ENCODE assay signal across 1 cellular context in genomic region chr3:39267631-39268553, GRCh38.
TF ChIP-seq lines count a peak whose summit lies in the region.

No MANE protein-coding gene starts in this region.

TF ChIP-seq in K562, 482 proteins besides CTCF, POLR2A, EP300 and RAD21 (continued from another document and continues in another):
- TF ChIP-seq CREB3 (tag; conservative IDR thresholded peaks at IDR 0.05; ENCODE audit: low read depth) (no peak), ZBTB49 (CRISPR knock-in tag; IDR thresholded peaks at IDR 0.05; ENCODE audit: borderline replicate concordance) (0 out of 2 replicates have a peak, but pooled peaks have one; percentile 86), TCF3 (CRISPR knock-in tag; IDR thresholded peaks at IDR 0.05) (peak; percentile 40; the same call in 1 of the 2 replicates), SRF (CRISPR knock-in tag; IDR thresholded peaks at IDR 0.05) (no peak), TEAD1 (CRISPR knock-in tag; IDR thresholded peaks at IDR 0.05) (0 out of 4 replicates have a peak, but pooled peaks of 1 of the 2 experiments have one; percentile 45), ZNF280A (IDR thresholded peaks at IDR 0.05; ENCODE audit: low read depth, partially characterized antibody) (no peak), ZNF639 (CRISPR knock-in tag; conservative IDR thresholded peaks at IDR 0.05 in 1 of 2, IDR thresholded peaks at IDR 0.05 in 1 of 2) (peak in 1 of 2 experiments; percentile 81; a peak in 2 of 4 replicates), CHCHD3 (CRISPR knock-in tag; IDR thresholded peaks at IDR 0.05) (no peak), SRSF1 (IDR thresholded peaks at IDR 0.05; ENCODE audit: low read depth, low read length) (no peak), HDAC1 (IDR thresholded peaks at IDR 0.05) (no peak), NR4A1 (CRISPR knock-in tag; IDR thresholded peaks at IDR 0.05) (no peak), NR4A1 (tag; IDR thresholded peaks at IDR 0.05) (no peak), ZNF830 (CRISPR knock-in tag; IDR thresholded peaks at IDR 0.05) (no peak), ERF (CRISPR knock-in tag; IDR thresholded peaks at IDR 0.05) (peak; percentile 31; the same call in 1 of the 2 replicates), ZNF766 (CRISPR knock-in tag; conservative IDR thresholded peaks at IDR 0.05) (peak; percentile 80), MTA3 (IDR thresholded peaks at IDR 0.05; ENCODE audit: borderline replicate concordance) (no peak), FOXK2 (conservative IDR thresholded peaks at IDR 0.05 in 1 of 2, IDR thresholded peaks at IDR 0.05 in 1 of 2; ENCODE audit: low read depth in 2 of 2) (no peak), ZBTB9 (CRISPR knock-in tag; IDR thresholded peaks at IDR 0.05) (no peak), ZBTB2 (IDR thresholded peaks at IDR 0.05) (no peak), IRF9 (tag; IDR thresholded peaks at IDR 0.05) (no peak), SMARCE1 (IDR thresholded peaks at IDR 0.05) (no peak), ETV6 (IDR thresholded peaks at IDR 0.05; ENCODE audit: borderline replicate concordance in 1 of 2, low read depth in 2 of 2, low read length in 1 of 2) (no peak), ETV6 (CRISPR knock-in tag; IDR thresholded peaks at IDR 0.05; ENCODE audit: borderline replicate concordance) (no peak), ZNF740 (CRISPR knock-in tag; IDR thresholded peaks at IDR 0.05) (no peak), ZNF740 (tag; IDR thresholded peaks at IDR 0.05) (no peak), ARHGAP35 (IDR thresholded peaks at IDR 0.05; ENCODE audit: partially characterized antibody) (no peak), PKNOX1 (IDR thresholded peaks at IDR 0.05) (no peak), SMAD4 (CRISPR knock-in tag; conservative IDR thresholded peaks at IDR 0.05) (peak; percentile 55; the same call in 1 of the 2 replicates), EWSR1 (IDR thresholded peaks at IDR 0.05; ENCODE audit: borderline replicate concordance, low read depth, partially characterized antibody) (no peak), CTBP1 (IDR thresholded peaks at IDR 0.05; ENCODE audit: borderline replicate concordance) (no peak), TCFL5 (CRISPR knock-in tag; conservative IDR thresholded peaks at IDR 0.05) (no peak), ZNF263 (CRISPR knock-in tag; IDR thresholded peaks at IDR 0.05; ENCODE audit: borderline replicate concordance) (no peak), ETV1 (tag; conservative IDR thresholded peaks at IDR 0.05; ENCODE audit: low read depth) (no peak), PHB2 (IDR thresholded peaks at IDR 0.05; ENCODE audit: low read depth) (no peak), ZNF212 (CRISPR knock-in tag; IDR thresholded peaks at IDR 0.05) (peak; percentile 10; the same call in 1 of the 2 replicates), NR1H2 (CRISPR knock-in tag; IDR thresholded peaks at IDR 0.05) (no peak), PRDM10 (IDR thresholded peaks at IDR 0.05; ENCODE audit: partially characterized antibody) (peak; percentile 55), THRAP3 (IDR thresholded peaks at IDR 0.05; ENCODE audit: borderline replicate concordance) (no peak), ZBTB11 (CRISPR knock-in tag; IDR thresholded peaks at IDR 0.05) (peak in 1 of 3 experiments; percentile 55; a peak in 1 of 6 replicates), PHTF2 (CRISPR knock-in tag; IDR thresholded peaks at IDR 0.05) (no peak), ZNF589 (CRISPR knock-in tag; IDR thresholded peaks at IDR 0.05; ENCODE audit: low read depth) (peak; percentile 39; the same call in 1 of the 2 replicates)
